Comparison of ENCODE assay signal across 21 cellular contexts in the genomic region with DNA sequence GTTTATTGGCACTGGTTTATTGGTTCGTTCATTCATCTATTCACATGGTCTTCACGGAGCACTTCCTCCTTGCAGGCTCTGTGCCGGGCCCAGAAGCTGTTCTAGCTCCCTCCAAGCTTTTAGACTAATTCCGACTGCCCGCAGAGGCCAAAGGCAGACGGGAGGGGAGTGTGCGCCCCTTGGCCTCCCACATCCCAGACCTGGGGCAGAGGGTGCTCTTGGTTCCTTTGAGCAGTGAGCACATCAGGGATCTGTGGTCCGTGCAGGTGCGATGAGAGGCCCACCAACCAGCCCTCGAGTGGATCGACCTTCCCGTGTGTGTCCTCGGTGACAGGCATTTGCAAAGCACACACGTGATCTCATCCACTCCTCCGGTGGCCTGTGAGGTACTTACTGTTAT. TPM values are rescaled to one million over a fixed set of nuclear protein-coding genes. Genes with fewer than 3 reads are reported as not detected.
DNase-seq lines count a peak whose midpoint lies in the region; ATAC-seq and TF ChIP-seq lines count a peak whose summit lies in the region.
"Had no signal": no experiment of that assay in that cellular context is flagged by ENCODE, and none has a peak within 500 bp of the region (broad histone marks: within the 10 kb centered on the region; RNA-seq: fewer than 3 reads in every experiment).

No MANE protein-coding gene starts in this region.

- no peak overlapping the region for H3K27ac Mint-ChIP-seq in natural killer cell treated with Interleukin-12 subunit alpha and Interleukin-12 subunit beta and Interleukin-15 and Interleukin-18, amount 100 ng/mL, for 72 hours
- no peak overlapping the region for H3K27ac Mint-ChIP-seq in natural killer cell
- H3K27ac Mint-ChIP-seq in activated naive CD8-positive, alpha-beta T cell treated with anti-CD3 and anti-CD28 coated beads for 36 hours: peak overlapping the region; percentile 96

- H2AFZ ChIP-seq in mammary epithelial cell (ENCODE audit: low read depth, low read length): no peak overlapping the region

- CTCF ChIA-PET in mammary epithelial cell (lab: Charles Lee; ENCODE audit: low non-redundant PET): no interaction called here

- H3K27me3 Mint-ChIP-seq in natural killer cell treated with Interleukin-12 subunit alpha and Interleukin-12 subunit beta and Interleukin-15 and Interleukin-18, amount 100 ng/mL, for 72 hours: no peaks in the 10 kb centered on the region
- peaks cover 0 to 2% of the 10 kb centered on the region in 2 donors for H3K27me3 Mint-ChIP-seq in natural killer cell (ENCODE audit: low read depth in 2 of 2)
- no peaks in the 10 kb centered on the region for H3K27me3 Mint-ChIP-seq in activated naive CD8-positive, alpha-beta T cell treated with anti-CD3 and anti-CD28 coated beads for 36 hours

- H3K4me1 ChIP-seq in psoas muscle (no peaks in the 10 kb centered on the region), mammary epithelial cell (ENCODE audit: insufficient read depth, low read length) (peaks cover 4% of the 10 kb centered on the region)

- H3K9ac ChIP-seq in mammary epithelial cell (ENCODE audit: insufficient read depth, low read length): no peak overlapping the region

- no peak for TF ChIP-seq CTCF in natural killer cell (IDR thresholded peaks at IDR 0.05)
- TF ChIP-seq CTCF in psoas muscle (IDR thresholded peaks at IDR 0.05): no peak
- no peak for TF ChIP-seq CTCF in mammary epithelial cell (conservative IDR thresholded peaks at IDR 0.05 in 1 of 2, IDR thresholded peaks at IDR 0.05 in 1 of 2; ENCODE audit: extremely low read depth in 1 of 2, insufficient read depth in 1 of 2, low read depth in 1 of 2, low read length in 2 of 2)

- in situ Hi-C loops in mammary epithelial cell (cut with MboI; ENCODE audit: low sequenced_read_pairs in 2 of 2): loop anchor here (5.0 kb wide), 1 partner anchor 79 kb away; no protein-coding TSS in a partner anchor

- intact Hi-C loops in natural killer cell (cut with micrococcal nuclease) (no loop called here), psoas muscle (cut with DNase I) (loop anchor here in 1 of 2 donors (10.0 kb wide), 1 partner anchor 527 kb away; no protein-coding TSS in a partner anchor), mammary epithelial cell (cut with micrococcal nuclease) (no loop called here)

- no TSS peak for BruUV-seq in mammary epithelial cell (replicated peaks; lab: Mats Ljungman, UMichigan)

- H3K9me3 ChIP-seq in psoas muscle: no peaks in the 10 kb centered on the region
- no peaks in the 10 kb centered on the region for H3K9me3 ChIP-seq in mammary epithelial cell (replicated peaks; ENCODE audit: insufficient read depth, low read length)
- H3K9me3 ChIP-seq: BLaER1 had no signal

- H3K36me3 ChIP-seq in psoas muscle (ENCODE audit: insufficient read depth in 1 of 2, low read depth in 1 of 2) (no peaks in the 10 kb centered on the region), mammary epithelial cell (ENCODE audit: insufficient read depth, low read length) (no peaks in the 10 kb centered on the region)
- H3K36me3 ChIP-seq: BLaER1 had no signal

- H3K36me3 Mint-ChIP-seq in natural killer cell treated with Interleukin-12 subunit alpha and Interleukin-12 subunit beta and Interleukin-15 and Interleukin-18, amount 100 ng/mL, for 72 hours: no peaks in the 10 kb centered on the region
- H3K36me3 Mint-ChIP-seq in natural killer cell: no peaks in the 10 kb centered on the region
- no peaks in the 10 kb centered on the region for H3K36me3 Mint-ChIP-seq in activated naive CD8-positive, alpha-beta T cell treated with anti-CD3 and anti-CD28 coated beads for 36 hours

- ATAC-seq in activated CD4-positive, CD25-positive, alpha-beta regulatory T cell treated with anti-CD3 and anti-CD28 coated beads, Interleukin-2, amount 50 U/mL, for 24 hours: no peak
- no peak for ATAC-seq in natural killer cell treated with Interleukin-12 subunit alpha and Interleukin-12 subunit beta and Interleukin-15 and Interleukin-18, amount 100 ng/mL, for 72 hours
- ATAC-seq in natural killer cell (no peak), psoas muscle (no peak)

- H3K79me2 ChIP-seq in mammary epithelial cell (ENCODE audit: insufficient read depth, low read length): no peaks in the 10 kb centered on the region

- H3K4me3 Mint-ChIP-seq in natural killer cell treated with Interleukin-12 subunit alpha and Interleukin-12 subunit beta and Interleukin-15 and Interleukin-18, amount 100 ng/mL, for 72 hours: no peak overlapping the region
- no peak overlapping the region for H3K4me3 Mint-ChIP-seq in natural killer cell
- H3K4me3 Mint-ChIP-seq in activated naive CD8-positive, alpha-beta T cell treated with anti-CD3 and anti-CD28 coated beads for 36 hours: peak overlapping the region; percentile 60

- H3K4me2 ChIP-seq in mammary epithelial cell (ENCODE audit: insufficient read depth, low read depth, low read length): no peak overlapping the region
- H3K4me2 ChIP-seq: BLaER1 had no signal

- no peaks in the 10 kb centered on the region for H4K20me1 ChIP-seq in mammary epithelial cell (ENCODE audit: insufficient read depth, low read length)
- H4K20me1 ChIP-seq: BLaER1 had no signal

- 88 to 92% (median 91%) methylated on average over 15 of the region's 15 CpGs for WGBS in psoas muscle, 3 donors
- 85% methylated on average over 9 of the region's 15 CpGs for WGBS in mammary epithelial cell (ENCODE audit: low coverage, missing lambda C conversion rate)

- H3K27me3 ChIP-seq in psoas muscle (ENCODE audit: insufficient read depth in 3 of 3, low read length in 2 of 3) (no peaks in the 10 kb centered on the region), mammary epithelial cell (ENCODE audit: insufficient read depth, low read length) (peaks cover 3% of the 10 kb centered on the region)
- H3K27me3 ChIP-seq: BLaER1 had no signal

- DNase-seq in activated CD4-positive, CD25-positive, alpha-beta regulatory T cell treated with anti-CD3 and anti-CD28 coated beads, Interleukin-2, amount 50 U/mL, for 72 hours: peak; percentile 47
- peak; percentile 42 for DNase-seq in natural killer cell treated with Interleukin-12 subunit alpha and Interleukin-12 subunit beta and Interleukin-15 and Interleukin-18, amount 100 ng/mL, for 72 hours (ENCODE audit: low spot score)
- no peak for DNase-seq in natural killer cell
- no peak for DNase-seq in activated naive CD8-positive, alpha-beta T cell treated with anti-CD3 and anti-CD28 coated beads for 36 hours
- no peak for DNase-seq in NCI-H1417 (lab: John Stamatoyannopoulos, UW)
- DNase-seq in psoas muscle: no peak
- DNase-seq in mammary epithelial cell: no peak
- DNase-seq: COR-L47, DMS153, H7, KG1, NCI-H1092, NCI-H1694, NCI-H2107, NCI-H226, NCI-H526 treated with DMSO at 0.1 percent for 48 hours had no signal

- no peaks in the 10 kb centered on the region for H3K9me3 Mint-ChIP-seq in natural killer cell treated with Interleukin-12 subunit alpha and Interleukin-12 subunit beta and Interleukin-15 and Interleukin-18, amount 100 ng/mL, for 72 hours
- no peaks in the 10 kb centered on the region for H3K9me3 Mint-ChIP-seq in natural killer cell
- H3K9me3 Mint-ChIP-seq in activated naive CD8-positive, alpha-beta T cell treated with anti-CD3 and anti-CD28 coated beads for 36 hours: no peaks in the 10 kb centered on the region

- dilution Hi-C loops in mammary epithelial cell (cut with HindIII; ENCODE audit: low sequenced_read_pairs): loop anchor here (5.0 kb wide), 1 partner anchor 64 kb away; no protein-coding TSS in a partner anchor

- no peak overlapping the region for H3K27ac ChIP-seq in psoas muscle
- H3K27ac ChIP-seq in mammary epithelial cell (ENCODE audit: insufficient read depth, low read depth, low read length): no peak overlapping the region
- H3K27ac ChIP-seq: 22Rv1, BLaER1, HL-60 had no signal

- H3K4me1 Mint-ChIP-seq in natural killer cell treated with Interleukin-12 subunit alpha and Interleukin-12 subunit beta and Interleukin-15 and Interleukin-18, amount 100 ng/mL, for 72 hours (ENCODE audit: low read depth in 2 of 2): peaks cover 22 to 35% of the 10 kb centered on the region in 2 donors
- H3K4me1 Mint-ChIP-seq in natural killer cell: peaks cover 22 to 31% of the 10 kb centered on the region in 2 donors
- peaks cover 55% of the 10 kb centered on the region for H3K4me1 Mint-ChIP-seq in activated naive CD8-positive, alpha-beta T cell treated with anti-CD3 and anti-CD28 coated beads for 36 hours

- H3K4me3 ChIP-seq in psoas muscle: no peak overlapping the region
- no peak overlapping the region for H3K4me3 ChIP-seq in mammary epithelial cell (replicated peaks in 1 of 3; ENCODE audit: insufficient read depth in 1 of 3, low read depth in 2 of 3, low read length in 3 of 3)
- H3K4me3 ChIP-seq: BLaER1 had no signal

RNA-seq across cellular contexts. Expression of gene TNFRSF1B, which starts 38.7 kb away (rescaled TPM):
- total RNA-seq in natural killer cell treated with Interleukin-12 subunit alpha and Interleukin-12 subunit beta and Interleukin-15 and Interleukin-18, amount 100 ng/mL, for 72 hours: 100 to 1,000 TPM; 452 to 479 TPM
- total RNA-seq in natural killer cell (100 to 1,000 TPM; 152 to 173 (median 172) TPM), psoas muscle (10 to 100 TPM in 1 of 4 donors, 1 to 10 TPM in 3; 7.5 to 12.8 (median 8.8) TPM), mammary epithelial cell (under 1 TPM; under 0.01 to 0.09 TPM)
- total RNA-seq in activated naive CD8-positive, alpha-beta T cell treated with anti-CD3 and anti-CD28 coated beads for 36 hours: 100 to 1,000 TPM; 187 to 193 TPM
- polyA plus RNA-seq in psoas muscle (1 to 10 TPM; 5.1 to 7.6 (median 5.8) TPM), mammary epithelial cell (0.08 TPM)
- not detected for polyA minus RNA-seq in mammary epithelial cell
- total RNA-seq: MCF 10A had no signal

Comparison
In these comparisons a context has a peak if more than half of its experiments do, and no peak if none do; other contexts are left out.
1. DNase-seq: peak in activated CD4-positive, CD25-positive, alpha-beta regulatory T cell treated with anti-CD3 and anti-CD28 coated beads, Interleukin-2, amount 50 U/mL, for 72 hours (single experiment) and natural killer cell treated with Interleukin-12 subunit alpha and Interleukin-12 subunit beta and Interleukin-15 and Interleukin-18, amount 100 ng/mL, for 72 hours (single experiment); none in natural killer cell (single experiment), activated naive CD8-positive, alpha-beta T cell treated with anti-CD3 and anti-CD28 coated beads for 36 hours (single experiment), NCI-H1417 (0 of 3), psoas muscle (0 of 2) and mammary epithelial cell (single experiment).
2. RNA of gene TNFRSF1B, which starts 38.7 kb away (total RNA-seq): 452 to 479 TPM in natural killer cell treated with Interleukin-12 subunit alpha and Interleukin-12 subunit beta and Interleukin-15 and Interleukin-18, amount 100 ng/mL, for 72 hours, 187 to 193 TPM in activated naive CD8-positive, alpha-beta T cell treated with anti-CD3 and anti-CD28 coated beads for 36 hours and 152 to 173 TPM in natural killer cell; 7.5 to 12.8 TPM in psoas muscle and under 0.01 to 0.09 TPM in mammary epithelial cell; every median in the first group is over 10 times any median in the second.